In the genomic region with DNA sequence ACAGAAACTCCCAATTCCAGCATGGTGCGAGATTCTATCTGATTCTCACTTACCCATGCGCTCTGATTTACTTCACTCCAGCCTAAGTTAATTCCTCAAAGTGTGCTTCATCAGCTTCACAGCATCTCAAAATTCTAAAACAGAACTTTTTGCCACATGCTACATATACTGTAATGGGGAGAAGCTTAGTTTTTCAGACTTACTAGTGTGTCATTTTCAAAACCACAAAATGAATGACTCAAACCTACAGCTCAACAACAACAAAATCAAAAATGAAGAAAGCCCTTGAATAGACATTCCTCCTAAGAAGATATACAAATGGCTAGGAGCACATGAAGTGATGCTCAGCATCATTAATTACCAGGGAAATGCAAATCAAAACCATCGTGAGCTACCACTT, we compare ENCODE assay signal across 12 cellular contexts. TPM values are rescaled to one million over a fixed set of nuclear protein-coding genes. Genes with fewer than 3 reads are reported as not detected.
DNase-seq lines count a peak whose midpoint lies in the region; ATAC-seq, FAIRE-seq and TF ChIP-seq lines count a peak whose summit lies in the region.
"Had no signal": no experiment of that assay in that cellular context is flagged by ENCODE, and none has a peak within 500 bp of the region (broad histone marks: within the 10 kb centered on the region; RNA-seq: fewer than 3 reads in every experiment).

No MANE protein-coding gene starts in this region.

- no peaks in the 10 kb centered on the region for H3K27me3 ChIP-seq in skeletal muscle satellite cell (ENCODE audit: control insufficient read depth, insufficient read depth, low read length)
- H3K27me3 ChIP-seq: ascending aorta had no signal

- no peak for ATAC-seq in HG03432 (IDR thresholded peaks at IDR 0.05; ENCODE audit: unreplicated experiment)
- ATAC-seq: left cardiac atrium had no signal

- DNase-seq in GM19239 (ENCODE audit: insufficient read length, low spot score) (no peak), RPMI7951 (ENCODE audit: low read depth) (peak; percentile 50), cardiac fibroblast (ENCODE audit: low read depth in 2 of 2) (peak; percentile 20 to 74), epidermal melanocyte (ENCODE audit: insufficient read length, low spot score) (no peak)
- no peak for DNase-seq in activated effector memory CD4-positive, alpha-beta T cell treated with Interleukin-2 at 50 U/mL for 16 hours
- DNase-seq: DMS79, left cardiac atrium, NCI-H345, SHP77 had no signal

- FAIRE-seq in GM19239 (lab: Jason Lieb, UNC) = peak; percentile 62

- H3K4me1 ChIP-seq in skeletal muscle satellite cell (ENCODE audit: control insufficient read depth, insufficient read depth, low read length) = peaks cover 26% of the 10 kb centered on the region

- TF ChIP-seq CTCF in cardiac fibroblast (IDR thresholded peaks at IDR 0.05; ENCODE audit: low read depth, low read length) = no peak

- H3K9ac ChIP-seq in skeletal muscle satellite cell (ENCODE audit: low read depth, low read length) = no peak overlapping the region

- peak overlapping the region; percentile 13 for H3K4me2 ChIP-seq in skeletal muscle satellite cell (ENCODE audit: low read length)

- no peaks in the 10 kb centered on the region for H3K9me3 ChIP-seq in skeletal muscle satellite cell (replicated peaks; ENCODE audit: low read length)
- H3K9me3 ChIP-seq: ascending aorta had no signal

- no peaks in the 10 kb centered on the region for H3K36me3 ChIP-seq in skeletal muscle satellite cell (ENCODE audit: insufficient read depth, low read length)
- H3K36me3 ChIP-seq: ascending aorta had no signal

- H3K4me3 ChIP-seq in cardiac fibroblast (replicated peaks in 1 of 2; ENCODE audit: low read depth in 2 of 2, low read length in 2 of 2) (no peak overlapping the region), skeletal muscle satellite cell (ENCODE audit: low read length) (no peak overlapping the region)
- H3K4me3 ChIP-seq: ascending aorta had no signal

RNA-seq across cellular contexts. Expression of a gene that starts 14.9 kb away (rescaled TPM):
- total RNA-seq in RPMI7951 (2014; rRNA removed; shearing (Covaris generic)) = 24.9 and 43.3 TPM in 2 replicates
- 21.3 and 31.7 TPM in 2 replicates for total RNA-seq in skeletal muscle satellite cell (2012; rRNA removed)

Comparison
In these comparisons a context has a peak if more than half of its experiments do, and no peak if none do; other contexts are left out.
1. DNase-seq: peak in RPMI7951 (single experiment) and cardiac fibroblast (2 of 2); none in GM19239 (single experiment), activated effector memory CD4-positive, alpha-beta T cell treated with Interleukin-2 at 50 U/mL for 16 hours (single experiment) and epidermal melanocyte (single experiment).